In the genomic region with DNA sequence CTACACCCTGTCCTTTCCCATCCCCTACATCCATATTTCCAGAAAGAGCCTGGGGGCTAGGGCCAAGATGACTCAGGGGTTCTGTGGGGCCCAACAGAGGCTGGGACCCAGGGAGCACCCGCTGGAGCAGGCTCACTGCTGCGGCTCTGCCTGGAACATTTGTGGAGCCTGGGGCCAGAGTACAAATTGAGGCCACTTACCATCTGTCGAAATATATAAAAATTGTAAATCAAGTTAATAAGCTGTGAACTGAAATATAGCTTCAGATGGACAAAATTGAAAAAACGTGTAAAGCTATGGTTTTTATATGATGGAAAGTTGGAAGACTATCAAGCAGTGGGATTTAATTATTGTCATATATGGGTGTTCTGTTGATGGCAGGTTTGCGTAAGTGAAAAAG, we compare ENCODE assay signal across 1 cellular context.
TF ChIP-seq lines count a peak whose summit lies in the region.

No MANE protein-coding gene starts in this region.

TF ChIP-seq in GM23338, 12 proteins besides CTCF, POLR2A, EP300 and RAD21 (continued from another document):
- TF ChIP-seq, protein P1, sequence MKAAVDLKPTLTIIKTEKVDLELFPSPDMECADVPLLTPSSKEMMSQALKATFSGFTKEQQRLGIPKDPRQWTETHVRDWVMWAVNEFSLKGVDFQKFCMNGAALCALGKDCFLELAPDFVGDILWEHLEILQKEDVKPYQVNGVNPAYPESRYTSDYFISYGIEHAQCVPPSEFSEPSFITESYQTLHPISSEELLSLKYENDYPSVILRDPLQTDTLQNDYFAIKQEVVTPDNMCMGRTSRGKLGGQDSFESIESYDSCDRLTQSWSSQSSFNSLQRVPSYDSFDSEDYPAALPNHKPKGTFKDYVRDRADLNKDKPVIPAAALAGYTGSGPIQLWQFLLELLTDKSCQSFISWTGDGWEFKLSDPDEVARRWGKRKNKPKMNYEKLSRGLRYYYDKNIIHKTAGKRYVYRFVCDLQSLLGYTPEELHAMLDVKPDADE (IDR thresholded peaks at IDR 0.05), result no peak
- no peak for TF ChIP-seq CREB1 (CRISPR knock-in tag; IDR thresholded peaks at IDR 0.05; ENCODE audit: low read depth)
